Comparison of ENCODE assay signal across 8 cellular contexts in the genomic region with DNA sequence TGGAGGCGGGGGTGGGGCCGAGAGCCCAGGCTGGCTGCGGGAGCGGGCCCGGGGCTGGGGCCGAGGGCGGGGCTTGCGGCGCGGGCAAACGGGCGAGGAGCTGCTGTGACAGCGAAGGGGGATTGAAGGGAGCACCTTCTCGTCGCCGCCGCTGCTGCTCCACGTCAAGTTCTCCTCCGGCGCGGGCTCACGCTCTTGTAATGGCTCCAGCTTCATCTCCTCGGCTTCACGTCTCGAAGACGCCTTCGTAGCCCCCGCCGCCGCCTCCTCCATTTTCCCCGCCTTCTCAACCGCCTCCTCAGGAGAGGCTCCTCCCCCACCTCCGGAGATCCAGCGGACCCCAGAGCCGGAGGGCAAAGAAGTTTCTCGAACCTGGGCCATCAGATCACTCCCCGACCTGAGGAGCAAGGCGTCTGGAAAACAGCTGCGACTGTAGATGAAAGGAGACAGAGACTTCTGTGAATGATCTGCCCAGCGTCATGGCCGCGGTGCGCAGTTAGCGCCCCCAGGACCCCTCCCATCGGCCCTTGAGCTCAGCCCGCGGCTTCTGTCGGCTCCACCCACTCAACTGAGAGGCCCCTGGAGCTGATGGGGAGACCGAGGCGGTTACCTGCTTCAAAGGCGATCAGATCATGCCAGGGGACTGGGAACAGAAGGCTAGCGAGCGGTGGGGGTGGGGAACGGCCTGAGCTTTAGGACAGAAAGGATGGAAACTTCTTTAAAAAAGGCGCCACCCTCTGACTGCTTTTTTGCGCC. TPM values are rescaled to one million over a fixed set of nuclear protein-coding genes. Genes with fewer than 3 reads are reported as not detected.
A peak's percentile ranks its signal among the peaks of the same experiment; 100 is the strongest.
DNase-seq lines count a peak whose midpoint lies in the region; ATAC-seq and TF ChIP-seq lines count a peak whose summit lies in the region.

No MANE protein-coding gene starts in this region.

- CTCF ChIA-PET in Calu3 (lab: Charles Lee) (interaction anchor here (0.8 to 1.1 kb wide), 4 partner anchors 9 to 354 kb away, joined by 3 to 4 read pairs (median 4); a partner anchor contains a TSS), T-cell (lab: Charles Lee) (interaction anchor here (0.7 to 2.3 kb wide), 4 partner anchors 37 to 236 kb away, joined by 3 to 18 read pairs (median 6); a partner anchor contains a TSS)

- H3K4me3 Mint-ChIP-seq in Calu3 (ENCODE audit: low read depth, unreplicated experiment) = peak overlapping the region; percentile 95
- H3K4me3 Mint-ChIP-seq in T-cell = peak overlapping the region; percentile 87 to 91 (median 88)

- H3K4me3 ChIP-seq in Jurkat, Clone E6-1 (ENCODE audit: low read length) = peak overlapping the region; percentile 57
- peak overlapping the region; percentile 50 to 67 (median 65) for H3K4me3 ChIP-seq in sigmoid colon

- BruUV-seq in Calu3 (replicated peaks; lab: Mats Ljungman, UMichigan) = TSS peak; percentile 72

- H3K4me1 Mint-ChIP-seq in Calu3 (ENCODE audit: low read depth, unreplicated experiment) (peaks cover 8% of the 10 kb centered on the region), T-cell (peaks cover 0 to 18% (median 12%) of the 10 kb centered on the region in 3 donors)

- ATAC-seq in GM21390 (IDR thresholded peaks at IDR 0.05; ENCODE audit: unreplicated experiment) (peak; percentile 66), T-cell (replicated peaks in 1 of 4) (peak; percentile 76 to 82 (median 79))

- H3K9me3 ChIP-seq in sigmoid colon = no peaks in the 10 kb centered on the region

- POLR2A ChIA-PET in T-cell (lab: Charles Lee) = interaction anchor here (0.7 to 2.2 kb wide), 4 partner anchors 37 to 1241 kb away, joined by 3 to 18 read pairs (median 3); a partner anchor contains a TSS

- DNase-seq in Calu3 (peak; percentile 48), T-cell (peak; percentile 44 to 77 (median 61)), amygdala (lab: John Stamatoyannopoulos, UW) (peak in 50 of 56 donors; percentile 5 to 82 (median 50)), hepatic stellate cell (ENCODE audit: low spot score) (peak; percentile 31), sigmoid colon (peak; percentile 85), inferior parietal cortex (ENCODE audit: extremely low spot score) (no peak)
- DNase-seq in Jurkat, Clone E6-1 (ENCODE audit: low read depth, low spot score) = peak; percentile 36

- H3K27me3 Mint-ChIP-seq in Calu3 (ENCODE audit: unreplicated experiment) (no peaks in the 10 kb centered on the region), T-cell (peaks cover 0 to 3% of the 10 kb centered on the region in 2 donors)

- H3K36me3 Mint-ChIP-seq in Calu3 (ENCODE audit: insufficient read depth, unreplicated experiment) = peaks cover 17% of the 10 kb centered on the region
- H3K36me3 Mint-ChIP-seq in T-cell = no peaks in the 10 kb centered on the region

- H3K9me3 Mint-ChIP-seq in Calu3 (ENCODE audit: low read depth, unreplicated experiment) (no peaks in the 10 kb centered on the region), T-cell (no peaks in the 10 kb centered on the region)

- intact Hi-C loops in Calu3 (cut with micrococcal nuclease; ENCODE audit: unreplicated experiment) = no loop called here
- intact Hi-C loops in sigmoid colon (cut with DNase I) = no loop called here

- H3K4me1 ChIP-seq in sigmoid colon = peaks cover 0 to 12% (median 2%) of the 10 kb centered on the region in 4 donors

- TF ChIP-seq EP300 in sigmoid colon (IDR thresholded peaks at IDR 0.05) = no peak

- peak overlapping the region; percentile 90 to 94 (median 91) for H3K27ac ChIP-seq in sigmoid colon

- TF ChIP-seq CTCF in Calu3 (IDR thresholded peaks at IDR 0.05; ENCODE audit: unreplicated experiment) = no peak
- TF ChIP-seq CTCF in sigmoid colon (IDR thresholded peaks at IDR 0.05) = no peak

- peak in 1 of 2 donors; percentile 23 for TF ChIP-seq POLR2A in sigmoid colon (IDR thresholded peaks at IDR 0.05)

- 0 to 1% methylated on average over 56 of the region's 56 CpGs for WGBS in sigmoid colon, 2 donors

- H3K27me3 ChIP-seq in sigmoid colon = no peaks in the 10 kb centered on the region

- H3K36me3 ChIP-seq in sigmoid colon = no peaks in the 10 kb centered on the region

- peak overlapping the region; percentile 93 for H3K27ac Mint-ChIP-seq in Calu3 (ENCODE audit: unreplicated experiment)
- peak overlapping the region; percentile 95 for H3K27ac Mint-ChIP-seq in T-cell

RNA-seq across cellular contexts. Expression of a gene that starts 0.9 kb away (rescaled TPM):
- 1.2 and 1.5 TPM in 2 replicates for total RNA-seq in Calu3 (2022)
- polyA plus RNA-seq in Jurkat, Clone E6-1 (2012; ENCODE audit: insufficient read depth, insufficient read length) = 0.63 TPM
- total RNA-seq in T-cell = 1 to 10 TPM; 1.6 to 2.1 (median 1.7) TPM
- total RNA-seq in sigmoid colon = 1 to 10 TPM; 2.1 to 3.5 (median 2.6) TPM
- polyA plus RNA-seq in sigmoid colon = under 1 TPM; 0.23 to 0.60 (median 0.47) TPM

RNA-seq across cellular contexts. Expression of a gene that starts 36.8 kb away (rescaled TPM):
- total RNA-seq in Calu3 (2022) (not detected in 2 replicates), T-cell (10 to 100 TPM; 18.5 to 25.5 (median 22.3) TPM), sigmoid colon (10 to 100 TPM; 27.3 to 39.8 (median 32.4) TPM)
- not detected for polyA plus RNA-seq in Jurkat, Clone E6-1 (2012; ENCODE audit: insufficient read depth, insufficient read length)
- polyA plus RNA-seq in sigmoid colon = 10 to 100 TPM in 1 of 3 donors, 1 to 10 TPM in 2; 2.5 to 16.6 (median 5.4) TPM

Comparison
In these comparisons a context has a peak if more than half of its experiments do, and no peak if none do; other contexts are left out.
1. RNA of a gene that starts 36.8 kb away (total RNA-seq): 27.3 to 39.8 TPM in sigmoid colon and 18.5 to 25.5 TPM in T-cell; not detected in Calu3; every median in the first group is over 10 times any median in the second.